In genomic region chr5:167723254-167723871, GRCh38 we compare ENCODE assay signal across 8 cellular contexts.
DNase-seq lines count a peak whose midpoint lies in the region; ATAC-seq and TF ChIP-seq lines count a peak whose summit lies in the region.

No MANE protein-coding gene starts in this region.

- no peak overlapping the region for H3K4me3 ChIP-seq in Loucy (ENCODE audit: low read length, poor library complexity, severe bottlenecking)
- H3K4me3 ChIP-seq in SK-N-MC: no peak overlapping the region

- no peaks in the 10 kb centered on the region for H3K9me2 ChIP-seq in Loucy (replicated peaks; ENCODE audit: low read depth, low read length)

- peak; percentile 69 for DNase-seq in HCEC 1CT
- peak; percentile 78 for DNase-seq in SK-N-MC (ENCODE audit: low read depth, low spot score)
- peak; percentile 41 for DNase-seq in activated naive CD4-positive, alpha-beta T cell treated with anti-CD3 and anti-CD28 coated beads, Interleukin-2, amount 50 U/mL, for 16 hours
- DNase-seq in Right ventricle myocardium inferior (ENCODE audit: missing footprints): peak; percentile 80
- DNase-seq in posterior vena cava (ENCODE audit: low spot score): peak; percentile 89
- no peak for DNase-seq in NCI-H446 treated with DMSO at 0.1 percent for 48 hours (lab: John Stamatoyannopoulos, UW)

- TF ChIP-seq CTCF in GM12874 (IDR thresholded peaks at IDR 0.05; ENCODE audit: insufficient read depth, low read depth, low read length) (peak; percentile 85), Loucy (conservative IDR thresholded peaks at IDR 0.05; ENCODE audit: low read length) (peak; percentile 74)

- H3K36me3 ChIP-seq in Loucy (ENCODE audit: insufficient read depth, low read length): no peaks in the 10 kb centered on the region
- H3K36me3 ChIP-seq in SK-N-MC (ENCODE audit: insufficient read depth, low read length): no peaks in the 10 kb centered on the region

- H4K20me1 ChIP-seq in Loucy (ENCODE audit: insufficient read depth, low read length, poor library complexity, severe bottlenecking): no peaks in the 10 kb centered on the region

- intact Hi-C loops in Right ventricle myocardium inferior (cut with DNase I) (loop anchor here (1.0 to 5.0 kb wide), 2 partner anchors 324 to 499 kb away; no protein-coding TSS in a partner anchor), posterior vena cava (cut with DNase I) (loop anchor here (5.0 kb wide), 2 partner anchors 489 to 499 kb away; no protein-coding TSS in a partner anchor)

- peak overlapping the region; percentile 98 for H2AFZ ChIP-seq in Loucy (ENCODE audit: low read length)

- H3K9me3 ChIP-seq in Loucy (ENCODE audit: insufficient read depth, low read depth, low read length) (no peaks in the 10 kb centered on the region), SK-N-MC (ENCODE audit: low read depth, low read length) (no peaks in the 10 kb centered on the region)

- H3K9ac ChIP-seq in Loucy (ENCODE audit: low read depth, low read length, poor library complexity, severe bottlenecking) (no peak overlapping the region), SK-N-MC (ENCODE audit: insufficient read length) (no peak overlapping the region)

- no peaks in the 10 kb centered on the region for H3K27me3 ChIP-seq in Loucy (ENCODE audit: insufficient read depth, low read length, poor library complexity, severe bottlenecking)

- ATAC-seq in Right ventricle myocardium inferior: peak; percentile 82

- no peak overlapping the region for H3K4me2 ChIP-seq in Loucy (ENCODE audit: low read depth, low read length, poor library complexity, severe bottlenecking)

- no peaks in the 10 kb centered on the region for H3K4me1 ChIP-seq in Loucy (ENCODE audit: insufficient read depth, low read length, poor library complexity, severe bottlenecking)

- no peak overlapping the region for H3K27ac ChIP-seq in SK-N-MC

- no peaks in the 10 kb centered on the region for H3K79me2 ChIP-seq in Loucy (ENCODE audit: insufficient read depth, low read length)

- no peaks in the 10 kb centered on the region for H3F3A ChIP-seq in Loucy (ENCODE audit: low read depth)
